ENCODE assay signal across 14 cellular contexts in genomic region chr9:117160254-117160653, GRCh38.
DNase-seq lines count a peak whose midpoint lies in the region; ATAC-seq, FAIRE-seq and TF ChIP-seq lines count a peak whose summit lies in the region.
"Had no signal": no experiment of that assay in that cellular context is flagged by ENCODE, and none has a peak within 500 bp of the region (broad histone marks: within the 10 kb centered on the region; RNA-seq: fewer than 3 reads in every experiment).

No MANE protein-coding gene starts in this region.

- H3K27me3 Mint-ChIP-seq in HFFc6 (ENCODE audit: insufficient read depth) = no peaks in the 10 kb centered on the region
- H3K27me3 Mint-ChIP-seq: activated CD4-positive, alpha-beta T cell treated with anti-CD3 and anti-CD28 coated beads, Interleukin-2, amount 10 ng/mL, durations not matched to agents 7 days and 5 days; dendritic cell treated with granulocyte-macrophage colony-stimulating factor and Interleukin-4, amounts not matched to agents 40 ng/mL and 50 ng/mL, for 4 days; stimulated activated naive B cell treated with anti-CD40 and anti-IgM and Interleukin-4, amounts not matched to agents 10 μg/mL and 1 μg/mL and 100 μg/mL, for 72 hours had no signal

- TF ChIP-seq CTCF in D721Med (IDR thresholded peaks at IDR 0.05; ENCODE audit: insufficient read depth, missing control alignments) (peak; percentile 24), HFFc6 (IDR thresholded peaks at IDR 0.05) (peak; percentile 52)

- H3K4me1 Mint-ChIP-seq in HFFc6 (ENCODE audit: low read depth) = no peaks in the 10 kb centered on the region
- H3K4me1 Mint-ChIP-seq: activated CD4-positive, alpha-beta T cell treated with anti-CD3 and anti-CD28 coated beads, Interleukin-2, amount 10 ng/mL, durations not matched to agents 7 days and 5 days; stimulated activated naive B cell treated with anti-CD40 and anti-IgM and Interleukin-4, amounts not matched to agents 10 μg/mL and 1 μg/mL and 100 μg/mL, for 72 hours had no signal

- H3K27ac Mint-ChIP-seq in HFFc6 = no peak overlapping the region
- H3K27ac Mint-ChIP-seq: activated CD4-positive, alpha-beta T cell treated with anti-CD3 and anti-CD28 coated beads, Interleukin-2, amount 10 ng/mL, durations not matched to agents 7 days and 5 days; dendritic cell treated with granulocyte-macrophage colony-stimulating factor and Interleukin-4, amounts not matched to agents 40 ng/mL and 50 ng/mL, for 4 days; stimulated activated naive B cell treated with anti-CD40 and anti-IgM and Interleukin-4, amounts not matched to agents 10 μg/mL and 1 μg/mL and 100 μg/mL, for 72 hours had no signal

- no peak for DNase-seq in D721Med (ENCODE audit: insufficient read length, low spot score)
- no peak for DNase-seq in HFFc6
- peak; percentile 19 for DNase-seq in SK-N-DZ (ENCODE audit: low spot score)
- DNase-seq in medulla oblongata (ENCODE audit: extremely low spot score) = peak; percentile 17
- DNase-seq in EL = no peak
- DNase-seq in AG08396 (ENCODE audit: low spot score) = no peak
- DNase-seq: activated CD4-positive, alpha-beta T cell treated with anti-CD3 and anti-CD28 coated beads, Interleukin-2, amount 10 ng/mL, durations not matched to agents 7 days and 5 days; activated naive CD4-positive, alpha-beta T cell treated with anti-CD3 and anti-CD28 coated beads, Interleukin-2, amount 50 U/mL, for 16 hours; NCI-H1048; SHP77; stimulated activated naive B cell treated with anti-CD40 and anti-IgM and Interleukin-4, amounts not matched to agents 10 μg/mL and 1 μg/mL and 100 μg/mL, for 72 hours had no signal

- no peak for ATAC-seq in GM21528 (IDR thresholded peaks at IDR 0.05; ENCODE audit: low FRiP score, unreplicated experiment)
- no peak for ATAC-seq in HG03135 (IDR thresholded peaks at IDR 0.05; ENCODE audit: unreplicated experiment)
- ATAC-seq: stimulated activated naive B cell treated with anti-CD40 and anti-IgM and Interleukin-4, amounts not matched to agents 10 μg/mL and 1 μg/mL and 100 μg/mL, for 72 hours had no signal

- FAIRE-seq in D721Med (lab: Jason Lieb, UNC) = no peak

- no peaks in the 10 kb centered on the region for H3K36me3 Mint-ChIP-seq in HFFc6 (ENCODE audit: low read depth)
- H3K36me3 Mint-ChIP-seq: stimulated activated naive B cell treated with anti-CD40 and anti-IgM and Interleukin-4, amounts not matched to agents 10 μg/mL and 1 μg/mL and 100 μg/mL, for 72 hours had no signal

- H3K4me3 Mint-ChIP-seq in HFFc6 = no peak overlapping the region
- H3K4me3 Mint-ChIP-seq: activated CD4-positive, alpha-beta T cell treated with anti-CD3 and anti-CD28 coated beads, Interleukin-2, amount 10 ng/mL, durations not matched to agents 7 days and 5 days; dendritic cell treated with granulocyte-macrophage colony-stimulating factor and Interleukin-4, amounts not matched to agents 40 ng/mL and 50 ng/mL, for 4 days; stimulated activated naive B cell treated with anti-CD40 and anti-IgM and Interleukin-4, amounts not matched to agents 10 μg/mL and 1 μg/mL and 100 μg/mL, for 72 hours had no signal

- H3K9me3 Mint-ChIP-seq in HFFc6 = peaks cover 41% of the 10 kb centered on the region
- H3K9me3 Mint-ChIP-seq: activated CD4-positive, alpha-beta T cell treated with anti-CD3 and anti-CD28 coated beads, Interleukin-2, amount 10 ng/mL, durations not matched to agents 7 days and 5 days; dendritic cell treated with granulocyte-macrophage colony-stimulating factor and Interleukin-4, amounts not matched to agents 40 ng/mL and 50 ng/mL, for 4 days had no signal

Comparison
In these comparisons a context has a peak if more than half of its experiments do, and no peak if none do; other contexts are left out.
1. DNase-seq: peak in SK-N-DZ (single experiment) and medulla oblongata (single experiment); none in D721Med (single experiment), HFFc6 (single experiment), EL (single experiment) and AG08396 (single experiment).